ENCODE assay signal across 8 cellular contexts in the genomic region with DNA sequence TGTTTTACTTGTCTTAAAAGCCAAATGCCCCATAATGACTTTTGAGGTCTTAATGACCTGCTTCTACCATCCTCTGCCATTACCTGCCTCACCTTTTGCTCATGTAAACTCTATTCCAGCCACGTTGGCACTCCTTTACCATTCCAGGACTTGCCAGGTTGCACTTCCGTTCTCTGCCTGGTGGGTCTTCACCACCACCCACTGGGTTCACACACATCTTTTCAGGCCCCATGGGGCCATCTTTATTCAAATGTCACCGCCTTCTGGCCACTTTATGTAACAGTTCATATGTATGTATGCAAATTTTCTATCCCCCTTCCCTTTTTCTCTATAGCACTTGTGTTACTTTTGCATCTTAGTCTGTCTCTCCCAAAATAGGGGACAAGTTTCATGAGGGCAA. TPM values are rescaled to one million over a fixed set of nuclear protein-coding genes. Genes with fewer than 3 reads are reported as not detected.
DNase-seq lines count a peak whose midpoint lies in the region; ATAC-seq and TF ChIP-seq lines count a peak whose summit lies in the region.

No MANE protein-coding gene starts in this region.

- no peak for DNase-seq in activated T-cell treated with anti-CD3 and anti-CD28 coated beads, Interleukin-2, amount 50 U/mL, for 72 hours
- no peak for DNase-seq in activated T-cell treated with anti-CD3 and anti-CD28 coated beads, Interleukin-2, amount 50 U/mL, for 1 hour
- DNase-seq in NCI-H1105 treated with DMSO at 0.1 percent for 48 hours (lab: John Stamatoyannopoulos, UW), result peak; percentile 10
- no peak for DNase-seq in endothelial cell (ENCODE audit: low spot score)
- no peak for DNase-seq in stimulated activated effector memory CD8-positive, alpha-beta T cell treated with anti-CD3 and anti-CD28 coated beads, Interleukin-12 subunit alpha, Interleukin-12 subunit beta, amount 100 ng/mL, for 72 hours (ENCODE audit: low spot score in 2 of 2)
- no peak for DNase-seq in activated gamma-delta T cell (lab: John Stamatoyannopoulos, UW)
- DNase-seq in NCI-H2029 treated with DMSO at 0.1 percent for 48 hours (lab: John Stamatoyannopoulos, UW), result no peak
- no peak for DNase-seq in Ammon's horn (ENCODE audit: low spot score)

- ATAC-seq in activated T-cell treated with anti-CD3 and anti-CD28 coated beads, Interleukin-2, amount 50 U/mL, for 72 hours (replicated peaks in 1 of 2), result no peak
- ATAC-seq in stimulated activated effector memory CD8-positive, alpha-beta T cell treated with anti-CD3 and anti-CD28 coated beads, Interleukin-12 subunit alpha, Interleukin-12 subunit beta, amount 100 ng/mL, for 72 hours, result no peak

- H3K36me3 Mint-ChIP-seq in activated T-cell treated with anti-CD3 and anti-CD28 coated beads, Interleukin-2, amount 50 U/mL, for 72 hours (ENCODE audit: insufficient read depth in 2 of 2), result peaks cover 8 to 62% of the 10 kb centered on the region in 2 donors
- H3K36me3 Mint-ChIP-seq in endothelial cell (ENCODE audit: low read depth, unreplicated experiment), result peaks cover 77% of the 10 kb centered on the region
- peaks cover 100% of the 10 kb centered on the region for H3K36me3 Mint-ChIP-seq in stimulated activated effector memory CD8-positive, alpha-beta T cell treated with anti-CD3 and anti-CD28 coated beads, Interleukin-12 subunit alpha, Interleukin-12 subunit beta, amount 100 ng/mL, for 72 hours

- H3K27ac Mint-ChIP-seq in activated T-cell treated with anti-CD3 and anti-CD28 coated beads, Interleukin-2, amount 50 U/mL, for 72 hours, result peak overlapping the region; percentile 8
- peak overlapping the region; percentile 17 for H3K27ac Mint-ChIP-seq in endothelial cell (ENCODE audit: unreplicated experiment)
- peak overlapping the region; percentile 46 for H3K27ac Mint-ChIP-seq in stimulated activated effector memory CD8-positive, alpha-beta T cell treated with anti-CD3 and anti-CD28 coated beads, Interleukin-12 subunit alpha, Interleukin-12 subunit beta, amount 100 ng/mL, for 72 hours

- H3K4me1 Mint-ChIP-seq in activated T-cell treated with anti-CD3 and anti-CD28 coated beads, Interleukin-2, amount 50 U/mL, for 72 hours (ENCODE audit: low read depth), result no peaks in the 10 kb centered on the region
- peaks cover 6% of the 10 kb centered on the region for H3K4me1 Mint-ChIP-seq in endothelial cell (ENCODE audit: unreplicated experiment)
- no peaks in the 10 kb centered on the region for H3K4me1 Mint-ChIP-seq in stimulated activated effector memory CD8-positive, alpha-beta T cell treated with anti-CD3 and anti-CD28 coated beads, Interleukin-12 subunit alpha, Interleukin-12 subunit beta, amount 100 ng/mL, for 72 hours

- H3K27me3 Mint-ChIP-seq in activated T-cell treated with anti-CD3 and anti-CD28 coated beads, Interleukin-2, amount 50 U/mL, for 72 hours (ENCODE audit: low read depth), result no peaks in the 10 kb centered on the region
- peaks cover 5% of the 10 kb centered on the region for H3K27me3 Mint-ChIP-seq in endothelial cell (ENCODE audit: unreplicated experiment)

- H3K4me3 Mint-ChIP-seq in activated T-cell treated with anti-CD3 and anti-CD28 coated beads, Interleukin-2, amount 50 U/mL, for 72 hours, result no peak overlapping the region
- peak overlapping the region; percentile 78 for H3K4me3 Mint-ChIP-seq in endothelial cell (ENCODE audit: unreplicated experiment)
- no peak overlapping the region for H3K4me3 Mint-ChIP-seq in stimulated activated effector memory CD8-positive, alpha-beta T cell treated with anti-CD3 and anti-CD28 coated beads, Interleukin-12 subunit alpha, Interleukin-12 subunit beta, amount 100 ng/mL, for 72 hours

- no peak for TF ChIP-seq CTCF in endothelial cell (IDR thresholded peaks at IDR 0.05; ENCODE audit: unreplicated experiment)

- H3K9me3 Mint-ChIP-seq in activated T-cell treated with anti-CD3 and anti-CD28 coated beads, Interleukin-2, amount 50 U/mL, for 72 hours, result no peaks in the 10 kb centered on the region
- no peaks in the 10 kb centered on the region for H3K9me3 Mint-ChIP-seq in endothelial cell (ENCODE audit: unreplicated experiment)
- no peaks in the 10 kb centered on the region for H3K9me3 Mint-ChIP-seq in stimulated activated effector memory CD8-positive, alpha-beta T cell treated with anti-CD3 and anti-CD28 coated beads, Interleukin-12 subunit alpha, Interleukin-12 subunit beta, amount 100 ng/mL, for 72 hours

RNA-seq across cellular contexts. Expression of a gene that starts 57.7 kb away (rescaled TPM):
- 100 to 1,000 TPM; 106 to 127 TPM for total RNA-seq in activated T-cell treated with anti-CD3 and anti-CD28 coated beads, Interleukin-2, amount 50 U/mL, for 72 hours
- total RNA-seq in endothelial cell (ENCODE audit: unreplicated experiment), result 178 TPM
